ENCODE assay signal across 8 cellular contexts in the genomic region with DNA sequence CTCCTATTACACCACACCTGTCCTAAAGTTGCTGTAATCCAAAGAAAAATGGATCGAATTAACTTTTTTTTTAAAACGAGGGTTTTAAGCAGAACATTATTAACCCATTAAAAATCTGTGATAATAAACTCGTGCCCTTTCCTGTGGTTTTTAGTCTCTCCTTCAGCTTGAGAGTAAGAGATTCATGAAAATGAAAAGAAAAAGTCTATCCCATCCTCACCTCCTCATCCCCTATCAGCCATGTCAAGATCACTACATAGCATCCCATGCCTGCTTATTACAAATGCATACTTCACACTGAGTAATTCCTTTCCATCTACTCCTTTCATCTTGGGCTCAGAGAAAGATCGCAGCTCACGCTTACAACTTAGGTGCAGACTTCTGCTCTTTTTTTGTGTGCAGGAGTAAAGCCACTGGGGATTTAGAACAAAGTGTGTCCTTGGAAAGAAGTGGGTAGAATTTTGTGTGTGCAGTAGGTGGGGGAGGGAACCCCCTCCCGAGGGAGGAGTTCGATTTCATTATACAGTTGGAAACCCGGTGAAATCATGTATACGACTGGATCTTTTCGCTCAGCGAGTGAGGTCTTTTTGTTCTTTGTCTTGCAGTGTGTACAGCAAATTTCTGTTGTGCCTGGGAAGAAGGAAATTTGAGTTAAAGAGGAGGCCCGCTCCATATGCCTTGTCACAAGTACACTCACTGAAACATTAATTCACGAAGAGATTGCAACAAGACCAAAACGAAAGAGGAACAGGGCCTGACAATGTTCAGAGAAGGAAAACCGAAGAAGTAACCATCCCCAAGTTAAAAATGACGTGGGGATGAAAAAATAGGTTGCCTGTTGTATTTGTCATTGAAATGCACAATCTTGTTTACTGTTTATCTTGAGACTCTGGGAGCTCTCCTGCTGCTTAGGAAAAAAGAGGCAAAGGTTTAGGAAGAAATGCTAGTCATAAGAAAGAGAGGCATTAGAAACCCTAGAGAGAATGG.
A peak's percentile ranks its signal among the peaks of the same experiment; 100 is the strongest.
DNase-seq lines count a peak whose midpoint lies in the region; ATAC-seq and TF ChIP-seq lines count a peak whose summit lies in the region.

No MANE protein-coding gene starts in this region.

- H3K9me3 Mint-ChIP-seq in osteocyte (ENCODE audit: unreplicated experiment): no peaks in the 10 kb centered on the region

- no peaks in the 10 kb centered on the region for H3K9me3 ChIP-seq in HEK293 (ENCODE audit: control insufficient read depth, insufficient read depth, low read depth, low read length)

- H3K27me3 Mint-ChIP-seq in osteocyte (ENCODE audit: unreplicated experiment): no peaks in the 10 kb centered on the region

- H3K4me3 Mint-ChIP-seq in osteocyte (ENCODE audit: unreplicated experiment): peak overlapping the region; percentile 66

- no peaks in the 10 kb centered on the region for H3K36me3 Mint-ChIP-seq in osteocyte (ENCODE audit: unreplicated experiment)

- H3K27ac ChIP-seq in HEK293 (ENCODE audit: extremely low read depth, low read depth, low read length): peak overlapping the region; percentile 14; the same call in 1 of the 2 replicates

- no peak overlapping the region for H3K4me3 ChIP-seq in HEK293 (ENCODE audit: low read depth, low read length)
- H3K4me3 ChIP-seq in choroid plexus epithelial cell (ENCODE audit: low read depth, low read length): no peak overlapping the region

- H3K4me1 Mint-ChIP-seq in osteocyte (ENCODE audit: unreplicated experiment): peaks cover 61% of the 10 kb centered on the region

- POLR2A ChIA-PET in GM10248 (lab: Yijun Ruan, JAX): interaction anchor here (1.7 kb wide), 1 partner anchor 146 kb away, joined by 5 read pairs; a partner anchor contains a TSS
- POLR2A ChIA-PET in HEK293 (lab: Yijun Ruan, JAX): interaction anchor here (1.4 to 1.5 kb wide), 2 partner anchors 34 to 160 kb away, joined by 3 read pairs; no protein-coding TSS in a partner anchor

- H3K36me3 ChIP-seq in HEK293 (ENCODE audit: control insufficient read depth in 2 of 2, insufficient read depth in 1 of 2, low read length in 2 of 2): no peaks in the 10 kb centered on the region

- H3K4me1 ChIP-seq in HEK293 (ENCODE audit: control insufficient read depth, insufficient read depth, low read length): peaks cover 16% of the 10 kb centered on the region

- DNase-seq in GM10248 (ENCODE audit: extremely low spot score) (peak; percentile 45), NCI-H82 treated with DMSO at 0.1 percent for 48 hours (lab: John Stamatoyannopoulos, UW; ENCODE audit: unreplicated experiment) (peak; percentile 45), choroid plexus epithelial cell (ENCODE audit: low read depth) (peak; percentile 29), osteocyte (ENCODE audit: extremely low spot score, unreplicated experiment) (no peak), globus pallidus (ENCODE audit: low spot score) (no peak)
- DNase-seq in effector CD4-positive, alpha-beta T cell: no peak

- CTCF ChIA-PET in GM10248 (lab: Yijun Ruan, JAX): interaction anchor here (1.2 to 2.2 kb wide), 5 partner anchors 9 to 161 kb away, joined by 3 to 7 read pairs (median 5); no protein-coding TSS in a partner anchor
- CTCF ChIA-PET in HEK293 (lab: Yijun Ruan, JAX): interaction anchor here (1.2 to 1.3 kb wide), 3 partner anchors 8 to 176 kb away, joined by 3 to 5 read pairs (median 5); no protein-coding TSS in a partner anchor

- peak overlapping the region; percentile 97 for H3K27ac Mint-ChIP-seq in osteocyte (ENCODE audit: unreplicated experiment)

- ATAC-seq in HG02852 (IDR thresholded peaks at IDR 0.05; ENCODE audit: unreplicated experiment): no peak

- TF ChIP-seq CTCF in GM10248 (IDR thresholded peaks at IDR 0.05; ENCODE audit: control extremely low read depth, extremely low read depth, low read depth, missing control alignments): no peak
- TF ChIP-seq CTCF in HEK293 (tag by site-specific recombination; IDR thresholded peaks at IDR 0.05): no peak
- no peak for TF ChIP-seq CTCF in choroid plexus epithelial cell (conservative IDR thresholded peaks at IDR 0.05; ENCODE audit: low read depth, low read length)
- TF ChIP-seq CTCF in osteocyte (IDR thresholded peaks at IDR 0.05): no peak

TF ChIP-seq in HEK293, 187 proteins besides CTCF, POLR2A, EP300 and RAD21:
- TF ChIP-seq ZBTB17 (tag by site-specific recombination; IDR thresholded peaks at IDR 0.05) (peak; percentile 53), EGR2 (tag by site-specific recombination; IDR thresholded peaks at IDR 0.05; ENCODE audit: low read depth) (peak; percentile 36; the same call in 1 of the 2 replicates), ZXDB (tag by site-specific recombination; IDR thresholded peaks at IDR 0.05) (no peak), KLF1 (tag by site-specific recombination; IDR thresholded peaks at IDR 0.05) (no peak), ZSCAN23 (tag by site-specific recombination; IDR thresholded peaks at IDR 0.05) (no peak)

Comparison
In these comparisons a context has a peak if more than half of its experiments do, and no peak if none do; other contexts are left out.
1. DNase-seq: peak in GM10248 (single experiment), NCI-H82 treated with DMSO at 0.1 percent for 48 hours (single experiment) and choroid plexus epithelial cell (single experiment); none in osteocyte (single experiment), globus pallidus (single experiment) and effector CD4-positive, alpha-beta T cell (single experiment).